ENCODE assay signal across 1 cellular context in the genomic region with DNA sequence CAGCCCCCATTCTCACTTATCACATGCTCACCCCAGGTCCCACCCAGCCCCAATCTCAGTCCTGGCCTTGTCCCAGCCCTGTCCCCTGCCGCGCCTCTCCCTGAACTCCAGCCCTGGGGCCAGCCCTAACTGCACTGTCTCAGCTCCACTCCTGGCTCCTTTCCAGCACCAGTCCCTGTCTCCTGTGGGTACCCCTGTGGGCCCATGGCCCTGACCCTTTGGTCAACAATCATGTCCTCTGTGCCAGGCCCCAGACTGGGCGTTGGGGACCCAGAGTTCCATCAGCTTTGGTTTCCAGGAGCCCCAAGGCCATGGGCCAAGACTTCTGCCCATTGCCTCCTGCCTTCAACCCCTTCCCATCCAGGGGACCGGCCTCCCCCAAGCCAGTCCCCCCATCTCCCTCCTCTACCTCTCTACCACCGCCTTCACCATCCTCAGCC.
TF ChIP-seq lines count a peak whose summit lies in the region.

No MANE protein-coding gene starts in this region.

TF ChIP-seq in H1, 55 proteins besides CTCF, POLR2A, EP300 and RAD21:
- TF ChIP-seq SIRT6 (IDR thresholded peaks at IDR 0.05; ENCODE audit: low read length): no peak
- TF ChIP-seq RBBP5 (IDR thresholded peaks at IDR 0.05; ENCODE audit: borderline replicate concordance, low read depth, low read length): no peak
- no peak for TF ChIP-seq NANOG (IDR thresholded peaks at IDR 0.05; ENCODE audit: insufficient read depth, low read depth, low read length, poor library complexity, severe bottlenecking)
- no peak for TF ChIP-seq SUZ12 (IDR thresholded peaks at IDR 0.05; ENCODE audit: low read length)
- TF ChIP-seq, protein P1, sequence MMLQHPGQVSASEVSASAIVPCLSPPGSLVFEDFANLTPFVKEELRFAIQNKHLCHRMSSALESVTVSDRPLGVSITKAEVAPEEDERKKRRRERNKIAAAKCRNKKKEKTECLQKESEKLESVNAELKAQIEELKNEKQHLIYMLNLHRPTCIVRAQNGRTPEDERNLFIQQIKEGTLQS (IDR thresholded peaks at IDR 0.05; ENCODE audit: insufficient read depth, low read depth, low read length): no peak
- TF ChIP-seq TAF1 (IDR thresholded peaks at IDR 0.05; ENCODE audit: low read depth, low read length): no peak
- TF ChIP-seq SP1 (IDR thresholded peaks at IDR 0.05; ENCODE audit: low read depth, low read length): no peak
- TF ChIP-seq RXRA (IDR thresholded peaks at IDR 0.05; ENCODE audit: insufficient read depth, low read depth, low read length): no peak
- TF ChIP-seq KDM1A (IDR thresholded peaks at IDR 0.05; ENCODE audit: borderline replicate concordance, low read length): no peak
- no peak for TF ChIP-seq EGR1 (IDR thresholded peaks at IDR 0.05; ENCODE audit: borderline replicate concordance, low read depth, low read length)
- no peak for TF ChIP-seq BRCA1 (IDR thresholded peaks at IDR 0.05; ENCODE audit: low read depth, low read length)
- no peak for TF ChIP-seq CEBPB (IDR thresholded peaks at IDR 0.05; ENCODE audit: low read depth, low read length)
- TF ChIP-seq CTBP2 (IDR thresholded peaks at IDR 0.05; ENCODE audit: borderline replicate concordance, insufficient read depth, insufficient read length, low read length): no peak
- no peak for TF ChIP-seq SRF (IDR thresholded peaks at IDR 0.05; ENCODE audit: low read depth, low read length)
- TF ChIP-seq FOSL1 (IDR thresholded peaks at IDR 0.05; ENCODE audit: insufficient read depth, low read depth, low read length): no peak
- no peak for TF ChIP-seq TEAD4 (IDR thresholded peaks at IDR 0.05; ENCODE audit: low read depth, low read length)
